Comparison of ENCODE assay signal across 9 cellular contexts in the genomic region with DNA sequence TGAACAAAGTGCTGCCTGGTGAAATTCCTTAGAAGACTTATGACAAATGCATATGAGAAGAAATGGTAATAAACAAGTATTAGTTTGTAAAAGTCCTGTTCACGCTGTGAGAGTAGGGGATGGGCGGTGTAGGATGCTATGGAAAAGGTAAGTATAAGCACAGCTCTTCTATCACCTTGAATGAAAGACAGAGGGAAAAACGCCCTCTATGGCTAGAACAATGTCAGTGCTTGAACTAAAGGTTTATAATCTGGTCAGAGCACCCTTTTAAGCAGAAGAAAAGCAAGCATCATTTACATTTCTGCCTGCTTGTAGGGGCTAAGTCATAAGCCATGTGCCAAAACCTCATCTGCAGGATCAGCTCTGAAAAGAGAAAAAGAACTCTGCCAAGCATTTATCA.
A peak's percentile ranks its signal among the peaks of the same experiment; 100 is the strongest.
DNase-seq lines count a peak whose midpoint lies in the region; ATAC-seq and TF ChIP-seq lines count a peak whose summit lies in the region.
"Had no signal": no experiment of that assay in that cellular context is flagged by ENCODE, and none has a peak within 500 bp of the region (broad histone marks: within the 10 kb centered on the region; RNA-seq: fewer than 3 reads in every experiment).

No MANE protein-coding gene starts in this region.

- no peak overlapping the region for H3K4me2 ChIP-seq in OCI-LY7 (ENCODE audit: low read length)

- H3K27ac ChIP-seq in left ventricle myocardium inferior (replicated peaks) (no peak overlapping the region), right cardiac atrium (ENCODE audit: low read length) (no peak overlapping the region), OCI-LY7 (ENCODE audit: low read depth, low read length, poor library complexity, severe bottlenecking) (no peak overlapping the region)

- WGBS in right cardiac atrium, result 79% methylated on average over 3 of the region's 3 CpGs

- no peaks in the 10 kb centered on the region for H4K20me1 ChIP-seq in OCI-LY7 (ENCODE audit: insufficient read depth, low read length)

- TF ChIP-seq CTCF in left ventricle myocardium inferior (IDR thresholded peaks at IDR 0.05; ENCODE audit: borderline replicate concordance), result peak; percentile 44
- peak; percentile 80 for TF ChIP-seq CTCF in OCI-LY7 (conservative IDR thresholded peaks at IDR 0.05; ENCODE audit: low read length)
- peak; percentile 56 for TF ChIP-seq CTCF in fibroblast of mammary gland (conservative IDR thresholded peaks at IDR 0.05; ENCODE audit: control insufficient read depth, insufficient read depth, low read depth, low read length)

- H3K4me1 ChIP-seq in left ventricle myocardium inferior (peaks cover 30% of the 10 kb centered on the region), right cardiac atrium (ENCODE audit: control insufficient read depth, insufficient read depth, low read length) (peaks cover 6% of the 10 kb centered on the region), OCI-LY7 (ENCODE audit: insufficient read depth, low read length, poor library complexity, severe bottlenecking) (peaks cover 5% of the 10 kb centered on the region)

- POLR2A ChIA-PET in OCI-LY7 (lab: Charles Lee), result interaction anchor here (0.6 to 0.8 kb wide), 2 partner anchors 25 to 259 kb away, joined by 3 read pairs; no protein-coding TSS in a partner anchor

- no peaks in the 10 kb centered on the region for H3K79me2 ChIP-seq in OCI-LY7 (ENCODE audit: insufficient read depth, low read depth, low read length)

- H3K9me2 ChIP-seq in OCI-LY7 (ENCODE audit: insufficient read depth, low read length), result no peaks in the 10 kb centered on the region

- H3K27me3 ChIP-seq in left ventricle myocardium inferior (ENCODE audit: low read depth) (no peaks in the 10 kb centered on the region), right cardiac atrium (ENCODE audit: control insufficient read depth, insufficient read depth) (no peaks in the 10 kb centered on the region)

- no peak for ATAC-seq in right cardiac atrium
- no peak for ATAC-seq in GM21786 (IDR thresholded peaks at IDR 0.05; ENCODE audit: unreplicated experiment)

- CTCF ChIA-PET in OCI-LY7 (lab: Charles Lee; ENCODE audit: unreplicated experiment), result interaction anchor here (0.9 kb wide), 1 partner anchor 22 kb away, joined by 4 read pairs; no protein-coding TSS in a partner anchor

- H3K4me3 ChIP-seq in left ventricle myocardium inferior (no peak overlapping the region), right cardiac atrium (ENCODE audit: low read length) (no peak overlapping the region), OCI-LY7 (ENCODE audit: low read depth, low read length, poor library complexity, severe bottlenecking) (no peak overlapping the region), fibroblast of mammary gland (ENCODE audit: control insufficient read depth, low read depth, low read length) (no peak overlapping the region)

- no peak for DNase-seq in left ventricle myocardium inferior
- no peak for DNase-seq in right cardiac atrium
- peak; percentile 64 for DNase-seq in OCI-LY7 (ENCODE audit: low spot score)
- DNase-seq in fibroblast of mammary gland (ENCODE audit: low read depth), result peak; percentile 61
- no peak for DNase-seq in NCI-H510A (lab: John Stamatoyannopoulos, UW)
- no peak for DNase-seq in islet precursor cell
- DNase-seq in activated effector memory CD4-positive, alpha-beta T cell treated with Interleukin-2 at 50 U/mL for 16 hours, result no peak
- DNase-seq: amniotic stem cell had no signal

- no peaks in the 10 kb centered on the region for H3K36me3 ChIP-seq in left ventricle myocardium inferior
- H3K36me3 ChIP-seq in OCI-LY7 (ENCODE audit: insufficient read depth, low read length), result no peaks in the 10 kb centered on the region

- H3K9me3 ChIP-seq in left ventricle myocardium inferior (replicated peaks) (no peaks in the 10 kb centered on the region), right cardiac atrium (ENCODE audit: control insufficient read depth, low read length) (no peaks in the 10 kb centered on the region), OCI-LY7 (ENCODE audit: low read length) (no peaks in the 10 kb centered on the region)

- BruUV-seq in OCI-LY7 (replicated peaks; lab: Mats Ljungman, UMichigan), result no TSS peak

- intact Hi-C loops in left ventricle myocardium inferior (cut with micrococcal nuclease), result loop anchor here (2.0 kb wide), 1 partner anchor 67 kb away; no protein-coding TSS in a partner anchor
- intact Hi-C loops in right cardiac atrium (cut with DNase I), result loop anchor here (10.0 kb wide), 3 partner anchors 111 to 431 kb away; partner anchors contain the start of gene LHFPL2 (in 1 of the 4)
- intact Hi-C loops in OCI-LY7 (cut with micrococcal nuclease; ENCODE audit: unreplicated experiment), result loop anchor here (5.0 kb wide), 2 partner anchors 51 to 66 kb away; no protein-coding TSS in a partner anchor

- H2AFZ ChIP-seq in OCI-LY7 (ENCODE audit: low read length), result no peak overlapping the region

Comparison
In these comparisons a context has a peak if more than half of its experiments do, and no peak if none do; other contexts are left out.
1. DNase-seq: peak in OCI-LY7 (single experiment) and fibroblast of mammary gland (single experiment); none in left ventricle myocardium inferior (single experiment), right cardiac atrium (0 of 3), NCI-H510A (single experiment), islet precursor cell (single experiment) and activated effector memory CD4-positive, alpha-beta T cell treated with Interleukin-2 at 50 U/mL for 16 hours (single experiment).
2. Peak in every context shown above with its lines, with median percentiles within 50 percentile points of each other: CTCF ChIP-seq.